1 cellular context compared by ENCODE assay signal in genomic region chr15:101057841-101058407, GRCh38.
TF ChIP-seq lines count a peak whose summit lies in the region.

No MANE protein-coding gene starts in this region.

TF ChIP-seq in H1, 55 proteins besides CTCF, POLR2A, EP300 and RAD21:
- no peak for TF ChIP-seq PHF8 (conservative IDR thresholded peaks at IDR 0.05; ENCODE audit: low read depth, low read length)
- no peak for TF ChIP-seq SIN3A (conservative IDR thresholded peaks at IDR 0.05 in 1 of 2, IDR thresholded peaks at IDR 0.05 in 1 of 2; ENCODE audit: low read depth in 1 of 2, low read length in 2 of 2)
- TF ChIP-seq RBBP5 (IDR thresholded peaks at IDR 0.05; ENCODE audit: borderline replicate concordance, low read depth, low read length), result no peak
- no peak for TF ChIP-seq CHD7 (IDR thresholded peaks at IDR 0.05; ENCODE audit: insufficient replicate concordance, low read length)
- no peak for TF ChIP-seq JUND (IDR thresholded peaks at IDR 0.05; ENCODE audit: low read length)
- TF ChIP-seq HDAC6 (IDR thresholded peaks at IDR 0.05; ENCODE audit: low read depth, low read length), result no peak
- no peak for TF ChIP-seq TAF1 (IDR thresholded peaks at IDR 0.05; ENCODE audit: low read depth, low read length)
- TF ChIP-seq ASH2L (IDR thresholded peaks at IDR 0.05; ENCODE audit: low read length), result no peak
- no peak for TF ChIP-seq ZNF274 (IDR thresholded peaks at IDR 0.05; ENCODE audit: borderline replicate concordance, extremely low read depth, low read length)
- TF ChIP-seq POLR2AphosphoS5 (IDR thresholded peaks at IDR 0.05; ENCODE audit: low read depth, low read length), result no peak
- TF ChIP-seq SUZ12 (IDR thresholded peaks at IDR 0.05; ENCODE audit: low read length), result no peak
- TF ChIP-seq ATF3 (IDR thresholded peaks at IDR 0.05; ENCODE audit: insufficient read depth, low read depth, low read length), result no peak
